In the genomic region with DNA sequence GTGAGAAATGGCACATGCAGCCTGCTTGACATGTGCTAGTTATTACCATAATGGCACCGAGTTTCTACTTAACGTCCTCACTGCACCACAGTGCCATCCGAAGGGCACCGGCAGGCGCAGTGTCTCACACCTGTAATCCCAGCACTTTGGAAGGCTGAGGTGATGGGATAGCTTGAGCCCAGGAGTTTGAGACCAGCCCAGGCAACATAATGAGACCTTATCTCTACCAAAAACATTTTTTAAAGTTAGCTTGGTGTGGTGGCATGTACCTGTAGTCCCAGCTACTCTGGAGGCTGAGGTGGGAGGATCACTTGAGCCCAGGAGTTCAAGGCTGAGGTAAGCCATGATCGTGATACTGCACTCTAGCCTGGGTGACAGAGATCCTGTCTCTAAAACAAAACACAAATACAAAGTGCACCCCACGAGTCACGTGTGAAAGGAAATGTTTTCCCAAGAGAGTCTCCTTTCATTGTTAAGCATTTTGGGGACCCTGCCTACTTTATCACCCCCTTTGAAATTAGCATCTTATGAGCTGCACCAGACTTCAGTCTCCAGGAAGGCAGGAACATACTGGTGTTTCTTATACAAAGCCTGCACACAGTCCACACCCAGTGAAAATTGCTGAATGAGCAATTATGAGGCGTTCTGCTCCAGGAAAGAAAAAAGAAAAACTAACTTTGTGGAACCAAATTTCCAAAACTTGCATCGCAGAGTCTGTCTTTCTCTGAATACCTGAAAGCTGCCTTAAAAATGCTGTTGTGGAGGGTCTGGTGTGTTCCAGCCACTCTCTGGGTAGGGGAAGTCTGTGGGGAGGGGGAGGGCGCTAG, we compare ENCODE assay signal across 1 cellular context.
TF ChIP-seq lines count a peak whose summit lies in the region.

No MANE protein-coding gene starts in this region.

TF ChIP-seq in HepG2, 621 proteins besides CTCF, POLR2A, EP300 and RAD21 (continued from another document and continues in another):
- TF ChIP-seq, protein P1, sequence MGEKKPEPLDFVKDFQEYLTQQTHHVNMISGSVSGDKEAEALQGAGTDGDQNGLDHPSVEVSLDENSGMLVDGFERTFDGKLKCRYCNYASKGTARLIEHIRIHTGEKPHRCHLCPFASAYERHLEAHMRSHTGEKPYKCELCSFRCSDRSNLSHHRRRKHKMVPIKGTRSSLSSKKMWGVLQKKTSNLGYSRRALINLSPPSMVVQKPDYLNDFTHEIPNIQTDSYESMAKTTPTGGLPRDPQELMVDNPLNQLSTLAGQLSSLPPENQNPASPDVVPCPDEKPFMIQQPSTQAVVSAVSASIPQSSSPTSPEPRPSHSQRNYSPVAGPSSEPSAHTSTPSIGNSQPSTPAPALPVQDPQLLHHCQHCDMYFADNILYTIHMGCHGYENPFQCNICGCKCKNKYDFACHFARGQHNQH (CRISPR knock-in tag; IDR thresholded peaks at IDR 0.05), result no peak
- TF ChIP-seq, protein P2, sequence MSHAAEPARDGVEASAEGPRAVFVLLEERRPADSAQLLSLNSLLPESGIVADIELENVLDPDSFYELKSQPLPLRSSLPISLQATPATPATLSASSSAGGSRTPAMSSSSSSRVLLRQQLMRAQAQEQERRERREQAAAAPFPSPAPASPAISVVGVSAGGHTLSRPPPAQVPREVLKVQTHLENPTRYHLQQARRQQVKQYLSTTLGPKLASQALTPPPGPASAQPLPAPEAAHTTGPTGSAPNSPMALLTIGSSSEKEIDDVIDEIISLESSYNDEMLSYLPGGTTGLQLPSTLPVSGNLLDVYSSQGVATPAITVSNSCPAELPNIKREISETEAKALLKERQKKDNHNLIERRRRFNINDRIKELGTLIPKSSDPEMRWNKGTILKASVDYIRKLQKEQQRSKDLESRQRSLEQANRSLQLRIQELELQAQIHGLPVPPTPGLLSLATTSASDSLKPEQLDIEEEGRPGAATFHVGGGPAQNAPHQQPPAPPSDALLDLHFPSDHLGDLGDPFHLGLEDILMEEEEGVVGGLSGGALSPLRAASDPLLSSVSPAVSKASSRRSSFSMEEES (CRISPR knock-in tag; IDR thresholded peaks at IDR 0.05), result no peak
- no peak for TF ChIP-seq EED (CRISPR knock-in tag; IDR thresholded peaks at IDR 0.05)
- TF ChIP-seq, protein P3, sequence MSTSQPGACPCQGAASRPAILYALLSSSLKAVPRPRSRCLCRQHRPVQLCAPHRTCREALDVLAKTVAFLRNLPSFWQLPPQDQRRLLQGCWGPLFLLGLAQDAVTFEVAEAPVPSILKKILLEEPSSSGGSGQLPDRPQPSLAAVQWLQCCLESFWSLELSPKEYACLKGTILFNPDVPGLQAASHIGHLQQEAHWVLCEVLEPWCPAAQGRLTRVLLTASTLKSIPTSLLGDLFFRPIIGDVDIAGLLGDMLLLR (CRISPR knock-in tag; IDR thresholded peaks at IDR 0.05), result no peak
- no peak for TF ChIP-seq ZNF878 (CRISPR knock-in tag; IDR thresholded peaks at IDR 0.05)
- TF ChIP-seq, protein P4, sequence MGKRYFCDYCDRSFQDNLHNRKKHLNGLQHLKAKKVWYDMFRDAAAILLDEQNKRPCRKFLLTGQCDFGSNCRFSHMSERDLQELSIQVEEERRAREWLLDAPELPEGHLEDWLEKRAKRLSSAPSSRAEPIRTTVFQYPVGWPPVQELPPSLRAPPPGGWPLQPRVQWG (CRISPR knock-in tag; IDR thresholded peaks at IDR 0.05; ENCODE audit: borderline replicate concordance, low read depth), result no peak
- no peak for TF ChIP-seq ZSCAN21 (CRISPR knock-in tag; IDR thresholded peaks at IDR 0.05; ENCODE audit: borderline replicate concordance)
- TF ChIP-seq, protein P5, sequence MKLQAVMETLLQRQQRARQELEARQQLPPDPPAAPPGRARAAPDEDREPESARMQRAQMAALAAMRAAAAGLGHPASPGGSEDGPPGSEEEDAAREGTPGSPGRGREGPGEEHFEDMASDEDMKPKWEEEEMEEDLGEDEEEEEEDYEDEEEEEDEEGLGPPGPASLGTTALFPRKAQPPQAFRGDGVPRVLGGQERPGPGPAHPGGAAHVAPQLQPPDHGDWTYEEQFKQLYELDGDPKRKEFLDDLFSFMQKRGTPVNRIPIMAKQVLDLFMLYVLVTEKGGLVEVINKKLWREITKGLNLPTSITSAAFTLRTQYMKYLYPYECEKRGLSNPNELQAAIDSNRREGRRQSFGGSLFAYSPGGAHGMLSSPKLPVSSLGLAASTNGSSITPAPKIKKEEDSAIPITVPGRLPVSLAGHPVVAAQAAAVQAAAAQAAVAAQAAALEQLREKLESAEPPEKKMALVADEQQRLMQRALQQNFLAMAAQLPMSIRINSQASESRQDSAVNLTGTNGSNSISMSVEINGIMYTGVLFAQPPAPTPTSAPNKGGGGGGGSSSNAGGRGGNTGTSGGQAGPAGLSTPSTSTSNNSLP (IDR thresholded peaks at IDR 0.05; ENCODE audit: low read depth, low read length), result no peak
- no peak for TF ChIP-seq NCOA2 (CRISPR knock-in tag; IDR thresholded peaks at IDR 0.05)
- TF ChIP-seq, protein P6, sequence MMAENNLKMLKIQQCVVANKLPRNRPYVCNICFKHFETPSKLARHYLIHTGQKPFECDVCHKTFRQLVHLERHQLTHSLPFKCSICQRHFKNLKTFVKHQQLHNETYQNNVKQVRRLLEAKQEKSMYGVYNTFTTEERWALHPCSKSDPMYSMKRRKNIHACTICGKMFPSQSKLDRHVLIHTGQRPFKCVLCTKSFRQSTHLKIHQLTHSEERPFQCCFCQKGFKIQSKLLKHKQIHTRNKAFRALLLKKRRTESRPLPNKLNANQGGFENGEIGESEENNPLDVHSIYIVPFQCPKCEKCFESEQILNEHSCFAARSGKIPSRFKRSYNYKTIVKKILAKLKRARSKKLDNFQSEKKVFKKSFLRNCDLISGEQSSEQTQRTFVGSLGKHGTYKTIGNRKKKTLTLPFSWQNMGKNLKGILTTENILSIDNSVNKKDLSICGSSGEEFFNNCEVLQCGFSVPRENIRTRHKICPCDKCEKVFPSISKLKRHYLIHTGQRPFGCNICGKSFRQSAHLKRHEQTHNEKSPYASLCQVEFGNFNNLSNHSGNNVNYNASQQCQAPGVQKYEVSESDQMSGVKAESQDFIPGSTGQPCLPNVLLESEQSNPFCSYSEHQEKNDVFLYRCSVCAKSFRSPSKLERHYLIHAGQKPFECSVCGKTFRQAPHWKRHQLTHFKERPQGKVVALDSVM (CRISPR knock-in tag; IDR thresholded peaks at IDR 0.05), result peak; percentile 90
- TF ChIP-seq REL (CRISPR knock-in tag; conservative IDR thresholded peaks at IDR 0.05), result no peak
- no peak for TF ChIP-seq ZBTB38 (CRISPR knock-in tag; IDR thresholded peaks at IDR 0.05)
- no peak for TF ChIP-seq REXO4 (CRISPR knock-in tag; IDR thresholded peaks at IDR 0.05; ENCODE audit: borderline replicate concordance)
- no peak for TF ChIP-seq NONO (IDR thresholded peaks at IDR 0.05)
- no peak for TF ChIP-seq NONO (CRISPR knock-in tag; conservative IDR thresholded peaks at IDR 0.05)
- TF ChIP-seq, protein P7, sequence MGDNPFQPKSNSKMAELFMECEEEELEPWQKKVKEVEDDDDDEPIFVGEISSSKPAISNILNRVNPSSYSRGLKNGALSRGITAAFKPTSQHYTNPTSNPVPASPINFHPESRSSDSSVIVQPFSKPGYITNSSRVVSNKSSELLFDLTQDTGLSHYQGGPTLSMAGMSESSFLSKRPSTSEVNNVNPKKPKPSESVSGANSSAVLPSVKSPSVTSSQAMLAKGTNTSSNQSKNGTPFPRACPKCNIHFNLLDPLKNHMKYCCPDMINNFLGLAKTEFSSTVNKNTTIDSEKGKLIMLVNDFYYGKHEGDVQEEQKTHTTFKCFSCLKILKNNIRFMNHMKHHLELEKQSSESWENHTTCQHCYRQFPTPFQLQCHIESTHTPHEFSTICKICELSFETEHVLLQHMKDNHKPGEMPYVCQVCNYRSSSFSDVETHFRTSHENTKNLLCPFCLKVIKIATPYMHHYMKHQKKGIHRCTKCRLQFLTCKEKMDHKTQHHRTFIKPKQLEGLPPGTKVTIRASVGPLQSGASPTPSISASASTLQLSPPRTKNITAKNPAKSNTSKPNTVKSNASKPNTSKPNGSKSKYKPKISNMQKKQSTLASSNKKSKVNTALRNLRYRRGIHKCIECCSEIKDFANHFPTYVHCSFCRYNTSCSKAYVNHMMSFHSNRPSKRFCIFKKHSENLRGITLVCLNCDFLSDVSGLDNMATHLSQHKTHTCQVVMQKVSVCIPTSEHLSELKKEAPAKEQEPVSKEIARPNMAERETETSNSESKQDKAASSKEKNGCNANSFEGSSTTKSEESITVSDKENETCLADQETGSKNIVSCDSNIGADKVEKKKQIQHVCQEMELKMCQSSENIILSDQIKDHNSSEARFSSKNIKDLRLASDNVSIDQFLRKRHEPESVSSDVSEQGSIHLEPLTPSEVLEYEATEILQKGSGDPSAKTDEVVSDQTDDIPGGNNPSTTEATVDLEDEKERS (CRISPR knock-in tag; IDR thresholded peaks at IDR 0.05), result 0 out of 2 replicates have a peak, but pooled peaks have one; percentile 10
- no peak for TF ChIP-seq PHF5A (CRISPR knock-in tag; IDR thresholded peaks at IDR 0.05; ENCODE audit: low read depth, unreplicated experiment)
- TF ChIP-seq, protein P8, sequence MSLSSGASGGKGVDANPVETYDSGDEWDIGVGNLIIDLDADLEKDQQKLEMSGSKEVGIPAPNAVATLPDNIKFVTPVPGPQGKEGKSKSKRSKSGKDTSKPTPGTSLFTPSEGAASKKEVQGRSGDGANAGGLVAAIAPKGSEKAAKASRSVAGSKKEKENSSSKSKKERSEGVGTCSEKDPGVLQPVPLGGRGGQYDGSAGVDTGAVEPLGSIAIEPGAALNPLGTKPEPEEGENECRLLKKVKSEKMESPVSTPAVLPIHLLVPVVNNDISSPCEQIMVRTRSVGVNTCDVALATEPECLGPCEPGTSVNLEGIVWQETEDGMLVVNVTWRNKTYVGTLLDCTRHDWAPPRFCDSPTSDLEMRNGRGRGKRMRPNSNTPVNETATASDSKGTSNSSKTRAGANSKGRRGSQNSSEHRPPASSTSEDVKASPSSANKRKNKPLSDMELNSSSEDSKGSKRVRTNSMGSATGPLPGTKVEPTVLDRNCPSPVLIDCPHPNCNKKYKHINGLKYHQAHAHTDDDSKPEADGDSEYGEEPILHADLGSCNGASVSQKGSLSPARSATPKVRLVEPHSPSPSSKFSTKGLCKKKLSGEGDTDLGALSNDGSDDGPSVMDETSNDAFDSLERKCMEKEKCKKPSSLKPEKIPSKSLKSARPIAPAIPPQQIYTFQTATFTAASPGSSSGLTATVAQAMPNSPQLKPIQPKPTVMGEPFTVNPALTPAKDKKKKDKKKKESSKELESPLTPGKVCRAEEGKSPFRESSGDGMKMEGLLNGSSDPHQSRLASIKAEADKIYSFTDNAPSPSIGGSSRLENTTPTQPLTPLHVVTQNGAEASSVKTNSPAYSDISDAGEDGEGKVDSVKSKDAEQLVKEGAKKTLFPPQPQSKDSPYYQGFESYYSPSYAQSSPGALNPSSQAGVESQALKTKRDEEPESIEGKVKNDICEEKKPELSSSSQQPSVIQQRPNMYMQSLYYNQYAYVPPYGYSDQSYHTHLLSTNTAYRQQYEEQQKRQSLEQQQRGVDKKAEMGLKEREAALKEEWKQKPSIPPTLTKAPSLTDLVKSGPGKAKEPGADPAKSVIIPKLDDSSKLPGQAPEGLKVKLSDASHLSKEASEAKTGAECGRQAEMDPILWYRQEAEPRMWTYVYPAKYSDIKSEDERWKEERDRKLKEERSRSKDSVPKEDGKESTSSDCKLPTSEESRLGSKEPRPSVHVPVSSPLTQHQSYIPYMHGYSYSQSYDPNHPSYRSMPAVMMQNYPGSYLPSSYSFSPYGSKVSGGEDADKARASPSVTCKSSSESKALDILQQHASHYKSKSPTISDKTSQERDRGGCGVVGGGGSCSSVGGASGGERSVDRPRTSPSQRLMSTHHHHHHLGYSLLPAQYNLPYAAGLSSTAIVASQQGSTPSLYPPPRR (CRISPR knock-in tag; IDR thresholded peaks at IDR 0.05; ENCODE audit: borderline replicate concordance), result 0 out of 2 replicates have a peak, but pooled peaks have one; percentile 31
- no peak for TF ChIP-seq HOXA3 (CRISPR knock-in tag; IDR thresholded peaks at IDR 0.05)
- TF ChIP-seq, protein P9, sequence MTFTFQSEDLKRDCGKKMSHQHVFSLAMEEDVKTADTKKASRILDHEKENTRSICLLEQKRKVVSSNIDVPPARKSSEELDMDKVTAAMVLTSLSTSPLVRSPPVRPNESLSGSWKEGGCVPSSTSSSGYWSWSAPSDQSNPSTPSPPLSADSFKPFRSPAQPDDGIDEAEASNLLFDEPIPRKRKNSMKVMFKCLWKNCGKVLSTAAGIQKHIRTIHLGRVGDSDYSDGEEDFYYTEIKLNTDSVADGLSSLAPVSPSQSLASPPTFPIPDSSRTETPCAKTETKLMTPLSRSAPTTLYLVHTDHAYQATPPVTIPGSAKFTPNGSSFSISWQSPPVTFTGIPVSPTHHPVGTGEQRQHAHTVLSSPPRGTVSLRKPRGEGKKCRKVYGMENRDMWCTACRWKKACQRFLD (CRISPR knock-in tag; IDR thresholded peaks at IDR 0.05; ENCODE audit: borderline replicate concordance), result no peak
- TF ChIP-seq ZNF776 (CRISPR knock-in tag; IDR thresholded peaks at IDR 0.05), result no peak
- TF ChIP-seq MED8 (CRISPR knock-in tag; IDR thresholded peaks at IDR 0.05; ENCODE audit: insufficient replicate concordance), result no peak
- TF ChIP-seq ZZZ3 (CRISPR knock-in tag; IDR thresholded peaks at IDR 0.05; ENCODE audit: borderline replicate concordance), result no peak
- peak; percentile 99 for TF ChIP-seq MAFK (conservative IDR thresholded peaks at IDR 0.05 in 1 of 2, IDR thresholded peaks at IDR 0.05 in 1 of 2; ENCODE audit: low read length in 2 of 2)
- TF ChIP-seq, protein P10, sequence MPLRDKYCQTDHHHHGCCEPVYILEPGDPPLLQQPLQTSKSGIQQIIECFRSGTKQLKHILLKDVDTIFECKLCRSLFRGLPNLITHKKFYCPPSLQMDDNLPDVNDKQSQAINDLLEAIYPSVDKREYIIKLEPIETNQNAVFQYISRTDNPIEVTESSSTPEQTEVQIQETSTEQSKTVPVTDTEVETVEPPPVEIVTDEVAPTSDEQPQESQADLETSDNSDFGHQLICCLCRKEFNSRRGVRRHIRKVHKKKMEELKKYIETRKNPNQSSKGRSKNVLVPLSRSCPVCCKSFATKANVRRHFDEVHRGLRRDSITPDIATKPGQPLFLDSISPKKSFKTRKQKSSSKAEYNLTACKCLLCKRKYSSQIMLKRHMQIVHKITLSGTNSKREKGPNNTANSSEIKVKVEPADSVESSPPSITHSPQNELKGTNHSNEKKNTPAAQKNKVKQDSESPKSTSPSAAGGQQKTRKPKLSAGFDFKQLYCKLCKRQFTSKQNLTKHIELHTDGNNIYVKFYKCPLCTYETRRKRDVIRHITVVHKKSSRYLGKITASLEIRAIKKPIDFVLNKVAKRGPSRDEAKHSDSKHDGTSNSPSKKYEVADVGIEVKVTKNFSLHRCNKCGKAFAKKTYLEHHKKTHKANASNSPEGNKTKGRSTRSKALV (CRISPR knock-in tag; IDR thresholded peaks at IDR 0.05), result no peak
- TF ChIP-seq ZFP82 (CRISPR knock-in tag; IDR thresholded peaks at IDR 0.05; ENCODE audit: borderline replicate concordance), result no peak
- no peak for TF ChIP-seq ZNF138 (CRISPR knock-in tag; IDR thresholded peaks at IDR 0.05; ENCODE audit: low read depth)
- TF ChIP-seq GABPB1 (CRISPR knock-in tag; IDR thresholded peaks at IDR 0.05), result no peak
- no peak for TF ChIP-seq MAF1 (CRISPR knock-in tag; IDR thresholded peaks at IDR 0.05; ENCODE audit: borderline replicate concordance)
- TF ChIP-seq ZNF772 (CRISPR knock-in tag; IDR thresholded peaks at IDR 0.05), result 0 out of 2 replicates have a peak, but pooled peaks have one; percentile 51
- TF ChIP-seq ZNF619 (CRISPR knock-in tag; IDR thresholded peaks at IDR 0.05), result no peak
- no peak for TF ChIP-seq MYC (CRISPR knock-in tag; IDR thresholded peaks at IDR 0.05; ENCODE audit: borderline replicate concordance)
- TF ChIP-seq FOXK1 (CRISPR knock-in tag; IDR thresholded peaks at IDR 0.05; ENCODE audit: borderline replicate concordance, low read depth), result no peak
- no peak for TF ChIP-seq ZNF558 (CRISPR knock-in tag; IDR thresholded peaks at IDR 0.05; ENCODE audit: borderline replicate concordance)
- TF ChIP-seq SALL1 (CRISPR knock-in tag; IDR thresholded peaks at IDR 0.05), result no peak
